In genomic region chr6:39137235-39137634, GRCh38 we compare ENCODE assay signal across 1 cellular context.
TF ChIP-seq lines count a peak whose summit lies in the region.

No MANE protein-coding gene starts in this region.

TF ChIP-seq in HepG2, 621 proteins besides CTCF, POLR2A, EP300 and RAD21 (continued from another document):
- TF ChIP-seq ZGPAT (CRISPR knock-in tag; IDR thresholded peaks at IDR 0.05) (no peak), MEIS2 (CRISPR knock-in tag; IDR thresholded peaks at IDR 0.05) (peak; percentile 51; the same call in 1 of the 2 replicates), ZBTB1 (CRISPR knock-in tag; IDR thresholded peaks at IDR 0.05; ENCODE audit: borderline replicate concordance) (0 out of 2 replicates have a peak, but pooled peaks have one; percentile 39), EHMT2 (IDR thresholded peaks at IDR 0.05; ENCODE audit: borderline replicate concordance, low read depth, low read length) (peak; percentile 98), SP140L (CRISPR knock-in tag; IDR thresholded peaks at IDR 0.05; ENCODE audit: borderline replicate concordance) (peak; percentile 84; the same call in 1 of the 2 replicates), THRA (CRISPR knock-in tag; IDR thresholded peaks at IDR 0.05; ENCODE audit: borderline replicate concordance) (peak; percentile 53; the same call in 1 of the 2 replicates), ZNF430 (CRISPR knock-in tag; IDR thresholded peaks at IDR 0.05) (peak; percentile 70; the same call in 1 of the 2 replicates), ZFP82 (CRISPR knock-in tag; IDR thresholded peaks at IDR 0.05; ENCODE audit: borderline replicate concordance) (no peak), LRRFIP1 (CRISPR knock-in tag; conservative IDR thresholded peaks at IDR 0.05) (0 out of 2 replicates have a peak, but pooled peaks have one; percentile 78), ZNF264 (CRISPR knock-in tag; IDR thresholded peaks at IDR 0.05) (0 out of 2 replicates have a peak, but pooled peaks have one; percentile 21), ZNF441 (CRISPR knock-in tag; IDR thresholded peaks at IDR 0.05; ENCODE audit: borderline replicate concordance) (peak; percentile 58; the same call in 1 of the 2 replicates)
- TF ChIP-seq, protein P1, sequence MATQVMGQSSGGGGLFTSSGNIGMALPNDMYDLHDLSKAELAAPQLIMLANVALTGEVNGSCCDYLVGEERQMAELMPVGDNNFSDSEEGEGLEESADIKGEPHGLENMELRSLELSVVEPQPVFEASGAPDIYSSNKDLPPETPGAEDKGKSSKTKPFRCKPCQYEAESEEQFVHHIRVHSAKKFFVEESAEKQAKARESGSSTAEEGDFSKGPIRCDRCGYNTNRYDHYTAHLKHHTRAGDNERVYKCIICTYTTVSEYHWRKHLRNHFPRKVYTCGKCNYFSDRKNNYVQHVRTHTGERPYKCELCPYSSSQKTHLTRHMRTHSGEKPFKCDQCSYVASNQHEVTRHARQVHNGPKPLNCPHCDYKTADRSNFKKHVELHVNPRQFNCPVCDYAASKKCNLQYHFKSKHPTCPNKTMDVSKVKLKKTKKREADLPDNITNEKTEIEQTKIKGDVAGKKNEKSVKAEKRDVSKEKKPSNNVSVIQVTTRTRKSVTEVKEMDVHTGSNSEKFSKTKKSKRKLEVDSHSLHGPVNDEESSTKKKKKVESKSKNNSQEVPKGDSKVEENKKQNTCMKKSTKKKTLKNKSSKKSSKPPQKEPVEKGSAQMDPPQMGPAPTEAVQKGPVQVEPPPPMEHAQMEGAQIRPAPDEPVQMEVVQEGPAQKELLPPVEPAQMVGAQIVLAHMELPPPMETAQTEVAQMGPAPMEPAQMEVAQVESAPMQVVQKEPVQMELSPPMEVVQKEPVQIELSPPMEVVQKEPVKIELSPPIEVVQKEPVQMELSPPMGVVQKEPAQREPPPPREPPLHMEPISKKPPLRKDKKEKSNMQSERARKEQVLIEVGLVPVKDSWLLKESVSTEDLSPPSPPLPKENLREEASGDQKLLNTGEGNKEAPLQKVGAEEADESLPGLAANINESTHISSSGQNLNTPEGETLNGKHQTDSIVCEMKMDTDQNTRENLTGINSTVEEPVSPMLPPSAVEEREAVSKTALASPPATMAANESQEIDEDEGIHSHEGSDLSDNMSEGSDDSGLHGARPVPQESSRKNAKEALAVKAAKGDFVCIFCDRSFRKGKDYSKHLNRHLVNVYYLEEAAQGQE (IDR thresholded peaks at IDR 0.05; ENCODE audit: borderline replicate concordance in 1 of 2, low read depth in 1 of 2, low read length in 2 of 2), result peak; percentile 97 to 100
